8 cellular contexts compared by ENCODE assay signal in the genomic region with DNA sequence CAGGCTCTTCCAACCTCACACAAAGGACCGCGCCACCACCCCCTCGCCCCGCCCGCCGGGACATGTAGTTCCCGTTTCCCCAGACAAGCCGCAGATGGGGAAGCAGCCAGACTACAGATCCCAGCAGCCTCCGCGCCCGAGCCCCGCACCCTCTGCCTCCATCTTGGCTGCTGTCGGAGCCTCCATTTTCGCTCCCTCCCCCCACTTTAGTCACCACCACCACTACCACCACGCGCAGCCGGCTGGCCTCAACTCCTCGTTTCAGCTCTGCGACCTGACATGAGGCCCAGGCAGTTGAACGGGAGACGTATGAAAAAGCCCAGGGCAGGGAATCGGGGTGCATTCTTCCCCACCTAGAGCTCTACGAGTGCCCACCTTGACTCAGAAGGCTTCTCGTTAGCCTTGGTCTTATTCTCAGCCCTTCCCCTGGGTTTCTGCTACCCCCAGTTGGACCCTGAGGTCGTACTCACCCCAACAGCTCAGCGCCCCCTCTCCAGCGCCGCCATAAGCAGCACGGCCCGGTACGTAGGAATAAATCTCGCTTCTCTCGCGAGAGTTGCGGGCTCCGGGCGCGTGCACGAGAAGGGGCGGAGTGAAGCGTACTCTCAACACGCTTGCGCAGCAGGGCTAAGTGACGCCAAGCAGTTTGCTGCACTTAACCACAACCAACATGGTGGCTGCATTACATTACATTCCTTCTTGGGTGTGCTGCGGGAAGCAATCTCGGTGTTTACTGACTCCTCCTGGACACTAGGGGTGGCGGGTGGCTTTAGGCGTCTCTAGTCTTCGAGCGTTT. TPM values are rescaled to one million over a fixed set of nuclear protein-coding genes. Genes with fewer than 3 reads are reported as not detected.
DNase-seq lines count a peak whose midpoint lies in the region; ATAC-seq and TF ChIP-seq lines count a peak whose summit lies in the region.

Gene CSDE1, minus strand, starts transcription at position 530 of the 796 bp plus-strand sequence. CDS start 18,094 bp downstream, outside the sequence.

- peak within 1 kb of the TSS; percentile 97 for H3K4me3 ChIP-seq in lung

- H3K27me3 ChIP-seq in lung (ENCODE audit: control insufficient read depth, insufficient read depth) = no peaks in the 10 kb centered on the region

- peak within 1 kb of the TSS; percentile 95 to 100 for H3K27ac ChIP-seq in lung (ENCODE audit: low read depth in 1 of 2, low read length in 1 of 2)

- peaks cover 3 to 21% of the 10 kb centered on the region in 2 donors for H3K4me1 ChIP-seq in lung (ENCODE audit: control insufficient read depth in 2 of 2, insufficient read depth in 2 of 2, low read length in 2 of 2)

- DNase-seq in COLO829 (ENCODE audit: low spot score) (peak; percentile 98), GM20000 (ENCODE audit: low spot score) (peak; percentile 87), HT-29 (ENCODE audit: low spot score) (peak; percentile 98), lung (ENCODE audit: low spot score) (peak; percentile 98)
- peak; percentile 94 for DNase-seq in NK-92 treated with Interleukin-12 subunit alpha and Interleukin-12 subunit beta, amount 100 ng/mL, for 24 hours (lab: John Stamatoyannopoulos, UW)
- DNase-seq in activated CD8-positive, alpha-beta memory T cell treated with anti-CD3 and anti-CD28 coated beads for 24 hours = peak; percentile 97
- DNase-seq in effector CD4-positive, alpha-beta T cell = peak; percentile 97
- DNase-seq in stimulated activated CD4-positive, alpha-beta T cell treated with anti-CD3 and anti-CD28 coated beads, TNF-alpha, amount 100 ng/mL, for 4 hours (ENCODE audit: low read depth in 3 of 3) = peak; percentile 91 to 96 (median 94)

- no peaks in the 10 kb centered on the region for H3K9me3 ChIP-seq in lung (ENCODE audit: control insufficient read depth in 2 of 2, insufficient read depth in 1 of 2, low read length in 1 of 2)

- ATAC-seq in lung (ENCODE audit: insufficient read depth, low FRiP score) = peak; percentile 93

- no peaks in the 10 kb centered on the region for H3K36me3 ChIP-seq in lung (ENCODE audit: control insufficient read depth in 2 of 2, insufficient read depth in 2 of 2, low read length in 2 of 2)

- no peak for TF ChIP-seq CTCF in GM20000 (IDR thresholded peaks at IDR 0.05; ENCODE audit: extremely low read depth, missing control alignments)
- TF ChIP-seq CTCF in lung (IDR thresholded peaks at IDR 0.05; ENCODE audit: control extremely low read depth, extremely low read depth) = no peak

- WGBS in lung, 2 donors = 0% methylated on average over 50 of the region's 50 CpGs

RNA-seq across cellular contexts. Expression of gene CSDE1, which starts in this region (rescaled TPM):
- total RNA-seq in HT-29 (2014; rRNA removed; shearing (Covaris generic)) = 196 and 200 TPM in 2 replicates
- 100 to 1,000 TPM; 419 to 591 TPM for total RNA-seq in lung
- 100 to 1,000 TPM; 135 to 168 TPM for polyA plus RNA-seq in lung

Comparison
In these comparisons a context has a peak if more than half of its experiments do, and no peak if none do; other contexts are left out.
1. Peak in every context shown above with its lines: DNase-seq, ATAC-seq, H3K4me3 ChIP-seq and H3K27ac ChIP-seq.